ENCODE assay signal across 9 cellular contexts in genomic region chr2:29223851-29224692, GRCh38.
DNase-seq lines count a peak whose midpoint lies in the region; ATAC-seq and TF ChIP-seq lines count a peak whose summit lies in the region.
"Had no signal": no experiment of that assay in that cellular context is flagged by ENCODE, and none has a peak within 500 bp of the region (broad histone marks: within the 10 kb centered on the region; RNA-seq: fewer than 3 reads in every experiment).

No MANE protein-coding gene starts in this region.

- H3K36me3 ChIP-seq in body of pancreas (replicated peaks in 1 of 2; ENCODE audit: insufficient read depth in 1 of 2, low read depth in 2 of 2) (no peaks in the 10 kb centered on the region), MM.1S (replicated peaks; ENCODE audit: insufficient read depth, low read length) (no peaks in the 10 kb centered on the region)

- H3K4me2 ChIP-seq in MM.1S (ENCODE audit: low read depth, low read length) = no peak overlapping the region

- no peak overlapping the region for H3K4me3 ChIP-seq in body of pancreas
- no peak overlapping the region for H3K4me3 ChIP-seq in MM.1S (ENCODE audit: low read length)

- 74 to 77% methylated on average over 7 of the region's 7 CpGs for WGBS in body of pancreas, 2 donors

- no peak overlapping the region for H3K9ac ChIP-seq in MM.1S (ENCODE audit: low read length)

- no peaks in the 10 kb centered on the region for H3K79me2 ChIP-seq in MM.1S (ENCODE audit: low read length)

- no peak for TF ChIP-seq POLR2A in body of pancreas (IDR thresholded peaks at IDR 0.05)

- no peaks in the 10 kb centered on the region for H3K27me3 ChIP-seq in body of pancreas
- H3K27me3 ChIP-seq in MM.1S (replicated peaks; ENCODE audit: insufficient read depth, low read length) = no peaks in the 10 kb centered on the region; the same call in 1 of the 2 replicates

- no peak for TF ChIP-seq CTCF in body of pancreas (IDR thresholded peaks at IDR 0.05)
- TF ChIP-seq CTCF in MM.1S (IDR thresholded peaks at IDR 0.05; ENCODE audit: low read length) = no peak

- H3F3A ChIP-seq in MM.1S (ENCODE audit: insufficient read depth, low read length) = no peaks in the 10 kb centered on the region

- H3K4me1 ChIP-seq in body of pancreas = no peaks in the 10 kb centered on the region
- no peaks in the 10 kb centered on the region for H3K4me1 ChIP-seq in MM.1S (ENCODE audit: low read length)

- no peak overlapping the region for H2AFZ ChIP-seq in MM.1S (ENCODE audit: low read length)

- intact Hi-C loops in body of pancreas (cut with DNase I) (no loop called here), left colon (cut with DNase I, micrococcal nuclease) (no loop called here)

- ATAC-seq in body of pancreas = no peak
- peak; percentile 16 for ATAC-seq in left colon

- no peaks in the 10 kb centered on the region for H3K9me3 ChIP-seq in body of pancreas
- H3K9me3 ChIP-seq in MM.1S (replicated peaks; ENCODE audit: insufficient read depth, low read length) = no peaks in the 10 kb centered on the region

- H3K27ac ChIP-seq in body of pancreas (no peak overlapping the region), MM.1S (ENCODE audit: low read length) (no peak overlapping the region)

- no peaks in the 10 kb centered on the region for H4K20me1 ChIP-seq in MM.1S (ENCODE audit: insufficient read depth, low read length)

- peak; percentile 95 for DNase-seq in A172 (ENCODE audit: low spot score)
- peak; percentile 66 for DNase-seq in HT-29 (ENCODE audit: low spot score)
- peak in 3 of 4 donors; percentile 15 to 70 (median 20) for DNase-seq in body of pancreas
- peak; percentile 8 to 47 for DNase-seq in left colon
- no peak for DNase-seq in activated T-cell treated with anti-CD3 and anti-CD28 coated beads, Interleukin-2, amount 50 U/mL, for 1 hour
- no peak for DNase-seq in GM03348 (ENCODE audit: low spot score)
- DNase-seq in MM.1S = no peak
- no peak for DNase-seq in T-helper 2 cell
- DNase-seq: stimulated activated CD4-positive, alpha-beta T cell treated with anti-CD3 and anti-CD28 coated beads, Interleukin-1b, Interleukin-23, amount 100 ng/mL, for 48 hours had no signal

- no peaks in the 10 kb centered on the region for H3K9me2 ChIP-seq in MM.1S (replicated peaks; ENCODE audit: insufficient read depth, low read length)

Comparison
In these comparisons a context has a peak if more than half of its experiments do, and no peak if none do; other contexts are left out.
1. DNase-seq: peak in A172 (single experiment), HT-29 (single experiment), body of pancreas (3 of 4) and left colon (2 of 2); none in activated T-cell treated with anti-CD3 and anti-CD28 coated beads, Interleukin-2, amount 50 U/mL, for 1 hour (single experiment), GM03348 (single experiment), MM.1S (single experiment) and T-helper 2 cell (0 of 5).